In genomic region chr4:6269651-6270511, GRCh38 we compare ENCODE assay signal across 8 cellular contexts.
DNase-seq lines count a peak whose midpoint lies in the region; TF ChIP-seq lines count a peak whose summit lies in the region.

Gene WFS1 (plus strand): TSS chr4:6269850. CDS start chr4:6277456, 7,606 bp downstream.

- peaks cover 40% of the 10 kb centered on the region for H3K27me3 Mint-ChIP-seq in nephron progenitor cell (ENCODE audit: low read depth, poor library complexity)
- peaks cover 9% of the 10 kb centered on the region for H3K27me3 Mint-ChIP-seq in stimulated activated naive CD8-positive, alpha-beta T cell treated with anti-CD3 and anti-CD28 coated beads, Interleukin-15, Interleukin-2, amounts not matched to agents 100 ng/mL and 50 ng/mL, for 24 hours

- DNase-seq in EH (ENCODE audit: low read depth) (peak; percentile 97), GOT3 (lab: John Stamatoyannopoulos, UW) (peak; percentile 91), LoVo (ENCODE audit: low spot score) (peak; percentile 98), SIG-M5 (lab: John Stamatoyannopoulos, UW) (peak; percentile 4), foreskin fibroblast (peak; percentile 99 to 100), nephron progenitor cell (peak; percentile 99)
- peak; percentile 89 to 96 (median 94) for DNase-seq in activated naive CD4-positive, alpha-beta T cell (lab: John Stamatoyannopoulos, UW)

- no peak within 1 kb of the TSS for H3K27ac Mint-ChIP-seq in nephron progenitor cell
- H3K27ac Mint-ChIP-seq in stimulated activated naive CD8-positive, alpha-beta T cell treated with anti-CD3 and anti-CD28 coated beads, Interleukin-15, Interleukin-2, amounts not matched to agents 100 ng/mL and 50 ng/mL, for 24 hours = no peak within 1 kb of the TSS

- no peaks in the 10 kb centered on the region for H3K36me3 Mint-ChIP-seq in nephron progenitor cell (ENCODE audit: low read depth)
- H3K36me3 Mint-ChIP-seq in stimulated activated naive CD8-positive, alpha-beta T cell treated with anti-CD3 and anti-CD28 coated beads, Interleukin-15, Interleukin-2, amounts not matched to agents 100 ng/mL and 50 ng/mL, for 24 hours (ENCODE audit: low read depth) = no peaks in the 10 kb centered on the region

- no peaks in the 10 kb centered on the region for H3K9me3 Mint-ChIP-seq in nephron progenitor cell
- H3K9me3 Mint-ChIP-seq in stimulated activated naive CD8-positive, alpha-beta T cell treated with anti-CD3 and anti-CD28 coated beads, Interleukin-15, Interleukin-2, amounts not matched to agents 100 ng/mL and 50 ng/mL, for 24 hours = no peaks in the 10 kb centered on the region

- peaks cover 41% of the 10 kb centered on the region for H3K4me1 Mint-ChIP-seq in nephron progenitor cell
- peaks cover 14% of the 10 kb centered on the region for H3K4me1 Mint-ChIP-seq in stimulated activated naive CD8-positive, alpha-beta T cell treated with anti-CD3 and anti-CD28 coated beads, Interleukin-15, Interleukin-2, amounts not matched to agents 100 ng/mL and 50 ng/mL, for 24 hours (ENCODE audit: low read depth)

- H3K4me3 ChIP-seq in foreskin fibroblast (ENCODE audit: low read depth in 1 of 2, low read length in 2 of 2) = peak within 1 kb of the TSS; percentile 78 to 87

- H3K4me3 Mint-ChIP-seq in nephron progenitor cell = peak within 1 kb of the TSS; percentile 90
- H3K4me3 Mint-ChIP-seq in stimulated activated naive CD8-positive, alpha-beta T cell treated with anti-CD3 and anti-CD28 coated beads, Interleukin-15, Interleukin-2, amounts not matched to agents 100 ng/mL and 50 ng/mL, for 24 hours = peak within 1 kb of the TSS; percentile 80

- TF ChIP-seq CTCF in foreskin fibroblast (IDR thresholded peaks at IDR 0.05; ENCODE audit: low read depth, low read length) (no peak), nephron progenitor cell (IDR thresholded peaks at IDR 0.05) (no peak)

Comparison
In these comparisons a context has a peak if more than half of its experiments do, and no peak if none do; other contexts are left out.
1. Peak in every context shown above with its lines: DNase-seq and H3K4me3 ChIP-seq.
2. DNase-seq: peak in every context shown above with its lines; median percentile 100 in foreskin fibroblast; 99 in nephron progenitor cell; 98 in LoVo; 97 in EH; 94 in activated naive CD4-positive, alpha-beta T cell; 91 in GOT3; 4 in SIG-M5.